In the genomic region with DNA sequence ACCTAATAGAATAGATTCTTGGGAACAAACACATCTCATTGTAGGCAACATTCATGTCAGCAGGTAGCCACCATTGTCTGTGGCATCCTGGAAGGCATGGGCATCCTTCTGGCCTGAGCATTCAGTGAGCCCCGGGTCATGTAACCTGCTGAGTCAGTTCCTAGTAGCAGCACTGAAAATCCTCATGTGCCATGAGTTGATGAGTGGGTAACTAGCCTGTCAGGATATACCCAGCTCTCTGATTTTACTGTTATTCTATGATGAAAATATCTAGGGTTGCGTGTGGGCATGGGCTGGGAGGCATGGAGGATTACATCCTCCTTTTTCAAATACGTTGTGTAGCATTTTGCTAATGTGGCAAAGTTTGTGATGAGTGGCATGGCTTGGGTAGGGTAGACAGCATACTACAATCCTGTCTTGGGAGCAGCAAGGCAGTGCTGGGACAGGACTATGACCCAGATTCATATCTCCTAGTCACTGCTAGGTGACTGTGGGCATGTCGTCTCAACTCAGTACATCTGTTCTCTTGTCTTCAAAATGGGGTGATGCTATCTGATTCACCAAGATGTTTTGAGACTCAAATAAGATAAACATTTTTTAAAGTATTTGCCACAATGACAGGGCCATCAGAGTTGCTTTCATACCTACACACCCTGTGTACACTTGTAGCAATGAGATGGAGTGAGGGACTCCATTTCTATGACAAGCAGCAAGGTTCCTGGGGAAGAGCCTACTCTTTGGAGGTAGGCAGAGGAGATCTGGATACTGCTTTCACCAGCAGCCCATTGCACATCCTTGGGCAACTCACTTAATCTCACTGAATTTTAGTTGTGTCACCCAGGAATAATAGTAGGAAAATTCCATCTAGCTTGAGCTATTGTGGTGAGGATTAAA, we compare ENCODE assay signal across 9 cellular contexts.
DNase-seq lines count a peak whose midpoint lies in the region; ATAC-seq and TF ChIP-seq lines count a peak whose summit lies in the region.
"Had no signal": no experiment of that assay in that cellular context is flagged by ENCODE, and none has a peak within 500 bp of the region (broad histone marks: within the 10 kb centered on the region; RNA-seq: fewer than 3 reads in every experiment).

No MANE protein-coding gene starts in this region.

- H3K4me3 ChIP-seq in thoracic aorta, result no peak overlapping the region

- peaks cover 13% of the 10 kb centered on the region for H3K36me3 Mint-ChIP-seq in activated T-cell treated with anti-CD3 and anti-CD28 coated beads, Interleukin-2, amount 50 U/mL, for 24 hours (ENCODE audit: low read depth)
- peaks cover 25% of the 10 kb centered on the region for H3K36me3 Mint-ChIP-seq in activated B cell treated with CpG ODN at 0.5 μM for 24 hours (ENCODE audit: low read depth)

- CTCF ChIA-PET in activated B cell treated with CpG ODN at 0.5 μM for 24 hours (lab: Charles Lee), result interaction anchor here (0.9 kb wide), 1 partner anchor 23 kb away, joined by 3 read pairs; no protein-coding TSS in a partner anchor

- POLR2A ChIA-PET in activated B cell treated with CpG ODN at 0.5 μM for 24 hours (lab: Charles Lee), result interaction anchor here (0.6 to 1.8 kb wide), 5 partner anchors 36 to 281 kb away, joined by 3 to 9 read pairs (median 5); partner anchors contain the start of gene CD58

- intact Hi-C loops in activated B cell treated with CpG ODN at 0.5 μM for 24 hours (cut with micrococcal nuclease) (loop anchor here (10.0 kb wide), 1 partner anchor 226 kb away; no protein-coding TSS in a partner anchor), Right ventricle myocardium inferior (cut with DNase I) (no loop called here)

- no peak for ATAC-seq in activated B cell treated with CpG ODN at 0.5 μM for 24 hours (ENCODE audit: low read depth)
- no peak for ATAC-seq in foreskin keratinocyte
- no peak for ATAC-seq in thoracic aorta (ENCODE audit: insufficient number of reproducible peaks, low FRiP score, low read depth)
- ATAC-seq in Right ventricle myocardium inferior, result no peak
- no peak for ATAC-seq in HG03025 (IDR thresholded peaks at IDR 0.05; ENCODE audit: low FRiP score, unreplicated experiment)

- TF ChIP-seq CTCF in activated B cell treated with CpG ODN at 0.5 μM for 24 hours (IDR thresholded peaks at IDR 0.05) (no peak), foreskin keratinocyte (conservative IDR thresholded peaks at IDR 0.05) (no peak), thoracic aorta (IDR thresholded peaks at IDR 0.05) (no peak)

- H3K27ac Mint-ChIP-seq in activated T-cell treated with anti-CD3 and anti-CD28 coated beads, Interleukin-2, amount 50 U/mL, for 24 hours, result peak overlapping the region; percentile 89
- H3K27ac Mint-ChIP-seq in activated B cell treated with CpG ODN at 0.5 μM for 24 hours, result peak overlapping the region; percentile 73
- H3K27ac Mint-ChIP-seq: nephron had no signal

- H3K9me3 ChIP-seq in thoracic aorta, result no peaks in the 10 kb centered on the region

- H3K9me3 Mint-ChIP-seq in activated T-cell treated with anti-CD3 and anti-CD28 coated beads, Interleukin-2, amount 50 U/mL, for 24 hours, result no peaks in the 10 kb centered on the region
- no peaks in the 10 kb centered on the region for H3K9me3 Mint-ChIP-seq in activated B cell treated with CpG ODN at 0.5 μM for 24 hours
- H3K9me3 Mint-ChIP-seq: nephron had no signal

- H3K27ac ChIP-seq in foreskin keratinocyte (peak overlapping the region; percentile 62), thoracic aorta (peak overlapping the region; percentile 80 to 87)

- peaks cover 29% of the 10 kb centered on the region for H3K4me1 ChIP-seq in foreskin keratinocyte
- H3K4me1 ChIP-seq in thoracic aorta (ENCODE audit: control insufficient read depth in 1 of 2, low read depth in 2 of 2), result peaks cover 16 to 30% of the 10 kb centered on the region in 2 donors

- no peaks in the 10 kb centered on the region for H3K27me3 ChIP-seq in foreskin keratinocyte
- no peaks in the 10 kb centered on the region for H3K27me3 ChIP-seq in thoracic aorta (replicated peaks; ENCODE audit: insufficient read depth)

- H3K4me3 Mint-ChIP-seq in activated T-cell treated with anti-CD3 and anti-CD28 coated beads, Interleukin-2, amount 50 U/mL, for 24 hours, result no peak overlapping the region
- no peak overlapping the region for H3K4me3 Mint-ChIP-seq in activated B cell treated with CpG ODN at 0.5 μM for 24 hours
- H3K4me3 Mint-ChIP-seq: nephron had no signal

- H3K27me3 Mint-ChIP-seq in activated T-cell treated with anti-CD3 and anti-CD28 coated beads, Interleukin-2, amount 50 U/mL, for 24 hours, result no peaks in the 10 kb centered on the region
- no peaks in the 10 kb centered on the region for H3K27me3 Mint-ChIP-seq in activated B cell treated with CpG ODN at 0.5 μM for 24 hours

- H3K4me1 Mint-ChIP-seq in activated T-cell treated with anti-CD3 and anti-CD28 coated beads, Interleukin-2, amount 50 U/mL, for 24 hours (ENCODE audit: low read depth), result peaks cover 77% of the 10 kb centered on the region
- peaks cover 71% of the 10 kb centered on the region for H3K4me1 Mint-ChIP-seq in activated B cell treated with CpG ODN at 0.5 μM for 24 hours
- H3K4me1 Mint-ChIP-seq: nephron had no signal

- DNase-seq in activated T-cell treated with anti-CD3 and anti-CD28 coated beads, Interleukin-2, amount 50 U/mL, for 24 hours, result no peak
- no peak for DNase-seq in activated T-cell treated with anti-CD3 and anti-CD28 coated beads, Interleukin-2, amount 50 U/mL, for 1 hour
- DNase-seq in activated B cell treated with CpG ODN at 0.5 μM for 24 hours, result no peak
- no peak for DNase-seq in foreskin keratinocyte
- no peak for DNase-seq in thoracic aorta (ENCODE audit: low spot score)
- DNase-seq in A172 (ENCODE audit: low spot score), result no peak
- no peak for DNase-seq in Right ventricle myocardium inferior (ENCODE audit: missing footprints)

- H3K36me3 ChIP-seq in thoracic aorta, result no peaks in the 10 kb centered on the region
